25 cellular contexts compared by ENCODE assay signal in the genomic region with DNA sequence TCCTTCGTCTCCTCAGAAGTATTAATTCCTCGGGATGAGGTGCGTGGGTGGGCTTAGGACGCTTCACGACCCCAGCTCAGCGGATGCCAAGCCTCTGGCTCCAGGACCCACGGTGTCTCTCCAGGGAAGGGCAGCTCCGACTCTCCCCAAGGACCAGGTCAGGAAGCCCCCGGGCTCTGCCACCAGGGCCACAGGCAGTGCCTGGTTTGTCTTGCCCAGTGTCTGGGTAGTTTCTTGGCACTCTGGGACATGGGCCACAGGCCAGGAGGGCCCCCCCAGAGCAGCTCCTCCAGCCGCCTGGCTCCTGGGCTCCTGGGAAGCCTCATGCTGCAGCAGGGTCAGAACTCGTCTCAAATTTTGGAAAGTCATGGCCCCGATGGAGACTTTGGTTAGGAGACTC. TPM values are rescaled to one million over a fixed set of nuclear protein-coding genes. Genes with fewer than 3 reads are reported as not detected.
DNase-seq lines count a peak whose midpoint lies in the region; ATAC-seq and TF ChIP-seq lines count a peak whose summit lies in the region.
"Had no signal": no experiment of that assay in that cellular context is flagged by ENCODE, and none has a peak within 500 bp of the region (broad histone marks: within the 10 kb centered on the region; RNA-seq: fewer than 3 reads in every experiment).

No MANE protein-coding gene starts in this region.

- no peak overlapping the region for H3K9ac ChIP-seq in endodermal cell (ENCODE audit: extremely low read depth, low read length, poor library complexity, severe bottlenecking)
- H3K9ac ChIP-seq: BLaER1, parathyroid adenoma had no signal

- H3K4me3 ChIP-seq in endodermal cell (ENCODE audit: low read length) (no peak overlapping the region), WERI-Rb-1 (ENCODE audit: low read depth, low read length) (no peak overlapping the region)
- H3K4me3 ChIP-seq: BLaER1, breast epithelium had no signal

- no peaks in the 10 kb centered on the region for H3K27me3 ChIP-seq in endodermal cell (ENCODE audit: control insufficient read depth, insufficient read depth, low read length, poor library complexity, severe bottlenecking)
- H3K27me3 ChIP-seq in WERI-Rb-1 (ENCODE audit: insufficient read depth, low read depth, severe bottlenecking) = no peaks in the 10 kb centered on the region

- peaks cover 27% of the 10 kb centered on the region for H3K4me1 Mint-ChIP-seq in activated T-cell treated with anti-CD3 and anti-CD28 coated beads, Interleukin-2, amount 50 U/mL, for 24 hours (ENCODE audit: low read depth)
- H3K4me1 Mint-ChIP-seq in T-helper 17 cell = peaks cover 32% of the 10 kb centered on the region
- H3K4me1 Mint-ChIP-seq in endodermal cell = peaks cover 45% of the 10 kb centered on the region
- peaks cover 14% of the 10 kb centered on the region for H3K4me1 Mint-ChIP-seq in stimulated activated memory B cell treated with anti-CD40 and anti-IgM and Interleukin-4, amounts not matched to agents 10 μg/mL and 1 μg/mL and 100 μg/mL, for 72 hours

- H3K27ac ChIP-seq in endodermal cell (ENCODE audit: low read depth, low read length) (no peak overlapping the region), WERI-Rb-1 (no peak overlapping the region)
- H3K27ac ChIP-seq: BLaER1, breast epithelium, parathyroid adenoma had no signal

- no peak for ATAC-seq in T-helper 17 cell
- ATAC-seq in stimulated activated memory B cell treated with anti-CD40 and anti-IgM and Interleukin-4, amounts not matched to agents 10 μg/mL and 1 μg/mL and 100 μg/mL, for 72 hours = no peak
- ATAC-seq: right cardiac atrium had no signal

- H3K4me1 ChIP-seq in endodermal cell (ENCODE audit: control insufficient read depth, insufficient read depth, low read length) = peaks cover 20% of the 10 kb centered on the region
- H3K4me1 ChIP-seq: breast epithelium, parathyroid adenoma had no signal

- H3K36me3 Mint-ChIP-seq in activated T-cell treated with anti-CD3 and anti-CD28 coated beads, Interleukin-2, amount 50 U/mL, for 24 hours (ENCODE audit: low read depth) = no peaks in the 10 kb centered on the region
- no peaks in the 10 kb centered on the region for H3K36me3 Mint-ChIP-seq in T-helper 17 cell (ENCODE audit: low read depth)
- peaks cover 15% of the 10 kb centered on the region for H3K36me3 Mint-ChIP-seq in endodermal cell (ENCODE audit: low read depth)
- no peaks in the 10 kb centered on the region for H3K36me3 Mint-ChIP-seq in stimulated activated memory B cell treated with anti-CD40 and anti-IgM and Interleukin-4, amounts not matched to agents 10 μg/mL and 1 μg/mL and 100 μg/mL, for 72 hours
- H3K36me3 Mint-ChIP-seq: type B pancreatic cell had no signal

- no peaks in the 10 kb centered on the region for H3K36me3 ChIP-seq in endodermal cell (ENCODE audit: control insufficient read depth, insufficient read depth, low read length)
- no peaks in the 10 kb centered on the region; the same call in 1 of the 2 replicates for H3K36me3 ChIP-seq in WERI-Rb-1
- H3K36me3 ChIP-seq: BLaER1, breast epithelium had no signal

- DNase-seq in activated T-cell treated with anti-CD3 and anti-CD28 coated beads, Interleukin-2, amount 50 U/mL, for 24 hours = no peak
- DNase-seq in activated T-cell treated with anti-CD3 and anti-CD28 coated beads, Interleukin-2, amount 50 U/mL, for 1 hour = no peak
- DNase-seq in T-helper 17 cell = no peak
- peak; percentile 48 for DNase-seq in endodermal cell
- DNase-seq in cerebellum (ENCODE audit: low spot score) = no peak
- DNase-seq in WERI-Rb-1 = no peak
- no peak for DNase-seq in T1000 (lab: John Stamatoyannopoulos, UW)
- DNase-seq: ACHN; cortex of kidney; GOT3; NCI-H1092; NCI-H2029; NCI-H82; OCI-M1; Right ventricle myocardium superior; stimulated activated CD4-positive, alpha-beta T cell treated with anti-CD3 and anti-CD28 coated beads, Interleukin-4, amount 100 ng/mL, for 4 hours had no signal

- peaks cover 3% of the 10 kb centered on the region for H3K9me3 Mint-ChIP-seq in activated T-cell treated with anti-CD3 and anti-CD28 coated beads, Interleukin-2, amount 50 U/mL, for 24 hours
- H3K9me3 Mint-ChIP-seq in endodermal cell = peaks cover 2% of the 10 kb centered on the region
- H3K9me3 Mint-ChIP-seq in stimulated activated memory B cell treated with anti-CD40 and anti-IgM and Interleukin-4, amounts not matched to agents 10 μg/mL and 1 μg/mL and 100 μg/mL, for 72 hours = peaks cover 3% of the 10 kb centered on the region

- 89 to 90% methylated on average over 8 to 12 of the region's 12 CpGs for WGBS in endodermal cell (ENCODE audit: insufficient coverage in 1 of 2, insufficient read length in 1 of 2), 2 experiments

- TF ChIP-seq CTCF in endodermal cell (conservative IDR thresholded peaks at IDR 0.05) (no peak), WERI-Rb-1 (IDR thresholded peaks at IDR 0.05; ENCODE audit: low read depth, low read length) (no peak)

- H3K9me3 ChIP-seq in T-helper 17 cell (ENCODE audit: control insufficient read depth, low read length, poor library complexity, severe bottlenecking) (no peaks in the 10 kb centered on the region), endodermal cell (ENCODE audit: control insufficient read depth, low read length) (peaks cover 6% of the 10 kb centered on the region), WERI-Rb-1 (ENCODE audit: severe bottlenecking) (peaks cover 4% of the 10 kb centered on the region)
- H3K9me3 ChIP-seq: BLaER1, breast epithelium had no signal

- peak overlapping the region; percentile 40 for H3K27ac Mint-ChIP-seq in activated T-cell treated with anti-CD3 and anti-CD28 coated beads, Interleukin-2, amount 50 U/mL, for 24 hours
- H3K27ac Mint-ChIP-seq in T-helper 17 cell (peak overlapping the region; percentile 80), endodermal cell (no peak overlapping the region)
- peak overlapping the region; percentile 48 for H3K27ac Mint-ChIP-seq in stimulated activated memory B cell treated with anti-CD40 and anti-IgM and Interleukin-4, amounts not matched to agents 10 μg/mL and 1 μg/mL and 100 μg/mL, for 72 hours
- H3K27ac Mint-ChIP-seq: type B pancreatic cell had no signal

- H3K27me3 Mint-ChIP-seq in activated T-cell treated with anti-CD3 and anti-CD28 coated beads, Interleukin-2, amount 50 U/mL, for 24 hours = peaks cover 6% of the 10 kb centered on the region
- H3K27me3 Mint-ChIP-seq in T-helper 17 cell = no peaks in the 10 kb centered on the region
- no peaks in the 10 kb centered on the region for H3K27me3 Mint-ChIP-seq in endodermal cell (ENCODE audit: insufficient read depth)
- peaks cover 21% of the 10 kb centered on the region for H3K27me3 Mint-ChIP-seq in stimulated activated memory B cell treated with anti-CD40 and anti-IgM and Interleukin-4, amounts not matched to agents 10 μg/mL and 1 μg/mL and 100 μg/mL, for 72 hours

- peak overlapping the region; percentile 28 for H3K4me3 Mint-ChIP-seq in activated T-cell treated with anti-CD3 and anti-CD28 coated beads, Interleukin-2, amount 50 U/mL, for 24 hours
- H3K4me3 Mint-ChIP-seq in T-helper 17 cell (peak overlapping the region; percentile 70), endodermal cell (no peak overlapping the region)
- no peak overlapping the region for H3K4me3 Mint-ChIP-seq in stimulated activated memory B cell treated with anti-CD40 and anti-IgM and Interleukin-4, amounts not matched to agents 10 μg/mL and 1 μg/mL and 100 μg/mL, for 72 hours
- H3K4me3 Mint-ChIP-seq: type B pancreatic cell had no signal

RNA-seq across cellular contexts. Expression of a gene that starts 2.5 kb away (rescaled TPM):
- total RNA-seq in T-helper 17 cell (not detected), endodermal cell (under 1 TPM; 0.40 to 0.84 TPM), cerebellum (not detected)
- polyA plus RNA-seq in endodermal cell (2013, experiment 1 of 2) = 0.53 TPM
- not detected for polyA plus RNA-seq in endodermal cell (2013, experiment 2 of 2)
- total RNA-seq: breast epithelium, fibroblast of lung, LHCN-M2, myocyte, Right ventricle myocardium superior had no signal
- polyA plus RNA-seq: fibroblast of lung had no signal

RNA-seq across cellular contexts. Expression of a gene that starts 38.4 kb away (rescaled TPM):
- total RNA-seq in T-helper 17 cell (not detected), endodermal cell (10 to 100 TPM; 18.7 to 32.4 TPM), cerebellum (0.91 TPM)
- polyA plus RNA-seq in endodermal cell (2013, experiment 1 of 2) = 15.5 TPM
- polyA plus RNA-seq in endodermal cell (2013, experiment 2 of 2) = 18.2 TPM

RNA-seq across cellular contexts. Expression of a gene that starts 47.5 kb away (rescaled TPM):
- total RNA-seq in T-helper 17 cell (10 to 100 TPM; 31.3 to 47.9 TPM), endodermal cell (10 to 100 TPM; 70.5 to 71.7 TPM), cerebellum (58.6 TPM)
- polyA plus RNA-seq in endodermal cell (2013, experiment 1 of 2) = 55.5 TPM
- 54.2 TPM for polyA plus RNA-seq in endodermal cell (2013, experiment 2 of 2)

RNA-seq across cellular contexts. Expression of a gene that starts 48.4 kb away (rescaled TPM):
- total RNA-seq in T-helper 17 cell (10 to 100 TPM; 78.3 to 80.2 TPM), endodermal cell (10 to 100 TPM; 92.9 to 99.4 TPM), cerebellum (52.1 TPM)
- polyA plus RNA-seq in endodermal cell (2013, experiment 1 of 2) = 64.6 TPM
- polyA plus RNA-seq in endodermal cell (2013, experiment 2 of 2) = 64.5 TPM

RNA-seq across cellular contexts. Expression of a gene that starts 55.4 kb away (rescaled TPM):
- total RNA-seq in T-helper 17 cell (not detected), endodermal cell (1 to 10 TPM; 4.7 to 6.4 TPM), cerebellum (0.36 TPM)
- polyA plus RNA-seq in endodermal cell (2013, experiment 1 of 2) = 2.3 TPM
- 1.2 TPM for polyA plus RNA-seq in endodermal cell (2013, experiment 2 of 2)
- total RNA-seq: fibroblast of lung, LHCN-M2, myocyte had no signal
- polyA plus RNA-seq: fibroblast of lung, right cardiac atrium had no signal

Comparison
In these comparisons a context has a peak if more than half of its experiments do, and no peak if none do; other contexts are left out.
1. H3K4me3 Mint-ChIP-seq: peak in activated T-cell treated with anti-CD3 and anti-CD28 coated beads, Interleukin-2, amount 50 U/mL, for 24 hours (single experiment) and T-helper 17 cell (single experiment); none in endodermal cell (single experiment) and stimulated activated memory B cell treated with anti-CD40 and anti-IgM and Interleukin-4, amounts not matched to agents 10 μg/mL and 1 μg/mL and 100 μg/mL, for 72 hours (single experiment).
2. RNA of a gene that starts 38.4 kb away (total RNA-seq): 18.7 to 32.4 TPM in endodermal cell; 0.91 TPM in cerebellum (single experiment) and not detected in T-helper 17 cell; every median in the first group is over 10 times any median in the second.